9 cellular contexts compared by ENCODE assay signal in genomic region chr20:47857142-47857993, GRCh38.
A peak's percentile ranks its signal among the peaks of the same experiment; 100 is the strongest.
DNase-seq lines count a peak whose midpoint lies in the region; ATAC-seq, FAIRE-seq and TF ChIP-seq lines count a peak whose summit lies in the region.
"Had no signal": no experiment of that assay in that cellular context is flagged by ENCODE, and none has a peak within 500 bp of the region (broad histone marks: within the 10 kb centered on the region; RNA-seq: fewer than 3 reads in every experiment).

No MANE protein-coding gene starts in this region.

- peaks cover 24% of the 10 kb centered on the region for H3K9me3 Mint-ChIP-seq in WTC11
- no peaks in the 10 kb centered on the region for H3K9me3 Mint-ChIP-seq in stimulated activated naive B cell treated with anti-CD40 and anti-IgM and Interleukin-4, amounts not matched to agents 10 μg/mL and 1 μg/mL and 100 μg/mL, for 72 hours

- H3K4me3 Mint-ChIP-seq in WTC11, result no peak overlapping the region
- H3K4me3 Mint-ChIP-seq in stimulated activated naive B cell treated with anti-CD40 and anti-IgM and Interleukin-4, amounts not matched to agents 10 μg/mL and 1 μg/mL and 100 μg/mL, for 72 hours, result peak overlapping the region; percentile 11 to 47

- no peak for TF ChIP-seq CTCF in WTC11 (IDR thresholded peaks at IDR 0.05)

- peaks cover 2% of the 10 kb centered on the region; the same call in 1 of the 2 replicates for H3K27me3 Mint-ChIP-seq in WTC11 (ENCODE audit: low read depth)
- peaks cover 0 to 4% of the 10 kb centered on the region in 2 donors for H3K27me3 Mint-ChIP-seq in stimulated activated naive B cell treated with anti-CD40 and anti-IgM and Interleukin-4, amounts not matched to agents 10 μg/mL and 1 μg/mL and 100 μg/mL, for 72 hours

- peak overlapping the region; percentile 56 for H3K27ac Mint-ChIP-seq in WTC11
- peak overlapping the region; percentile 56 for H3K27ac Mint-ChIP-seq in stimulated activated naive B cell treated with anti-CD40 and anti-IgM and Interleukin-4, amounts not matched to agents 10 μg/mL and 1 μg/mL and 100 μg/mL, for 72 hours

- peaks cover 10% of the 10 kb centered on the region for H3K4me1 Mint-ChIP-seq in WTC11
- peaks cover 15 to 18% of the 10 kb centered on the region in 2 donors for H3K4me1 Mint-ChIP-seq in stimulated activated naive B cell treated with anti-CD40 and anti-IgM and Interleukin-4, amounts not matched to agents 10 μg/mL and 1 μg/mL and 100 μg/mL, for 72 hours

- no peak overlapping the region for H3K27ac ChIP-seq in effector memory CD4-positive, alpha-beta T cell (ENCODE audit: insufficient read depth, low read length, poor library complexity, severe bottlenecking)

- peak; percentile 35 for DNase-seq in GM19239 (ENCODE audit: insufficient read length, low spot score)
- DNase-seq in WTC11 (ENCODE audit: low spot score), result no peak
- DNase-seq in iris pigment epithelial cell (ENCODE audit: low read depth), result peak; percentile 29
- DNase-seq in stimulated activated naive B cell treated with anti-CD40 and anti-IgM and Interleukin-4, amounts not matched to agents 10 μg/mL and 1 μg/mL and 100 μg/mL, for 72 hours, result peak; percentile 31
- DNase-seq in effector CD4-positive, alpha-beta T cell, result no peak
- DNase-seq in NCI-H187 (lab: John Stamatoyannopoulos, UW), result no peak
- DNase-seq in effector memory CD4-positive, alpha-beta T cell, result no peak

- peaks cover 18% of the 10 kb centered on the region for H3K36me3 Mint-ChIP-seq in WTC11
- no peaks in the 10 kb centered on the region for H3K36me3 Mint-ChIP-seq in stimulated activated naive B cell treated with anti-CD40 and anti-IgM and Interleukin-4, amounts not matched to agents 10 μg/mL and 1 μg/mL and 100 μg/mL, for 72 hours

- H3K9me3 ChIP-seq in effector memory CD4-positive, alpha-beta T cell (ENCODE audit: control insufficient read depth, low read length), result no peaks in the 10 kb centered on the region

- H3K4me3 ChIP-seq in effector memory CD4-positive, alpha-beta T cell (ENCODE audit: insufficient read depth, low read depth, low read length, poor library complexity, severe bottlenecking), result no peak overlapping the region

- ATAC-seq in WTC11, result peak; percentile 41
- ATAC-seq in stimulated activated naive B cell treated with anti-CD40 and anti-IgM and Interleukin-4, amounts not matched to agents 10 μg/mL and 1 μg/mL and 100 μg/mL, for 72 hours (replicated peaks), result peak; percentile 93
- ATAC-seq in HG03135 (IDR thresholded peaks at IDR 0.05; ENCODE audit: unreplicated experiment), result no peak

- H3K27me3 ChIP-seq in effector memory CD4-positive, alpha-beta T cell (replicated peaks; ENCODE audit: control insufficient read depth, insufficient read depth, low read length, poor library complexity, severe bottlenecking), result no peaks in the 10 kb centered on the region

- H3K4me1 ChIP-seq in effector memory CD4-positive, alpha-beta T cell (ENCODE audit: control insufficient read depth, insufficient read depth, low read length, poor library complexity, severe bottlenecking), result no peaks in the 10 kb centered on the region

- no peaks in the 10 kb centered on the region for H3K36me3 ChIP-seq in effector memory CD4-positive, alpha-beta T cell (ENCODE audit: control insufficient read depth, insufficient read depth, low read length)

- POLR2A ChIA-PET in WTC11 (lab: Charles Lee), result no interaction called here

- CTCF ChIA-PET in WTC11 (lab: Charles Lee), result interaction anchor here (0.6 to 1.3 kb wide), 4 partner anchors 71 to 661 kb away, joined by 3 to 5 read pairs (median 3); no protein-coding TSS in a partner anchor

- no peak for FAIRE-seq in GM19239 (lab: Jason Lieb, UNC)
- FAIRE-seq: G401.6 had no signal

TF ChIP-seq in WTC11, 78 proteins besides CTCF, POLR2A, EP300 and RAD21:
- TF ChIP-seq MXD4 (CRISPR knock-in tag; IDR thresholded peaks at IDR 0.05; ENCODE audit: borderline replicate concordance), result no peak
- TF ChIP-seq NFE2L1 (CRISPR knock-in tag; IDR thresholded peaks at IDR 0.05), result peak; percentile 31; the same call in 1 of the 2 replicates
- TF ChIP-seq SOX15 (CRISPR knock-in tag; IDR thresholded peaks at IDR 0.05), result no peak
TF ChIP-seq in WTC11: peak in this region for 1.

Comparison
In these comparisons a context has a peak if more than half of its experiments do, and no peak if none do; other contexts are left out.
1. DNase-seq: peak in GM19239 (single experiment), iris pigment epithelial cell (single experiment) and stimulated activated naive B cell treated with anti-CD40 and anti-IgM and Interleukin-4, amounts not matched to agents 10 μg/mL and 1 μg/mL and 100 μg/mL, for 72 hours (single experiment); none in WTC11 (single experiment), effector CD4-positive, alpha-beta T cell (single experiment), NCI-H187 (0 of 2) and effector memory CD4-positive, alpha-beta T cell (0 of 3).